ENCODE assay signal across 8 cellular contexts in genomic region chr6:43170452-43171283, GRCh38. TPM values are rescaled to one million over a fixed set of nuclear protein-coding genes. Genes with fewer than 3 reads are reported as not detected.
DNase-seq lines count a peak whose midpoint lies in the region; ATAC-seq and TF ChIP-seq lines count a peak whose summit lies in the region.

SRF (plus strand) TSS chr6:43171269; CDS start chr6:43171657, 388 bp downstream.

- H3K27ac ChIP-seq in PC-3 (ENCODE audit: low read length) (peak within 1 kb of the TSS; percentile 48), mucosa of rectum (ENCODE audit: low read depth in 2 of 2, low read length in 2 of 2) (peak within 1 kb of the TSS; percentile 93 to 94)

- TF ChIP-seq RAD21 in Ishikawa (IDR thresholded peaks at IDR 0.05; ENCODE audit: low read depth): no peak; the same call in 1 of the 2 replicates

- H3K79me2 ChIP-seq in PC-3 (ENCODE audit: low read length): peaks cover 33% of the 10 kb centered on the region

- H3K4me2 ChIP-seq in PC-3 (ENCODE audit: low read length): peak within 1 kb of the TSS; percentile 86

- intact Hi-C loops in PC-3 (cut with micrococcal nuclease): loop anchor here (1.0 to 2.0 kb wide), 2 partner anchors 20 to 111 kb away; partner anchors contain the start of genes KLC4 and MRPL2

- H3K9me2 ChIP-seq in PC-3 (replicated peaks; ENCODE audit: low read length): no peaks in the 10 kb centered on the region

- H2AFZ ChIP-seq in PC-3 (ENCODE audit: low read length): peak within 1 kb of the TSS; percentile 97

- H3K4me3 ChIP-seq in PC-3 (ENCODE audit: low read length): peak within 1 kb of the TSS; percentile 94
- peak within 1 kb of the TSS; percentile 68 to 87 for H3K4me3 ChIP-seq in mucosa of rectum (ENCODE audit: low read length in 2 of 2)

- CTCF ChIA-PET in PC-3 (lab: Charles Lee): no interaction called here

- H3K4me1 ChIP-seq in PC-3 (ENCODE audit: insufficient read depth, low read length) (peaks cover 29% of the 10 kb centered on the region), mucosa of rectum (ENCODE audit: control insufficient read depth in 2 of 2, insufficient read depth in 2 of 2, low read length in 2 of 2) (peaks cover 35 to 37% of the 10 kb centered on the region in 2 donors)

- H3K27me3 ChIP-seq in PC-3 (ENCODE audit: low read length) (no peaks in the 10 kb centered on the region), mucosa of rectum (ENCODE audit: control insufficient read depth in 2 of 2, insufficient read depth in 2 of 2, low read length in 2 of 2) (no peaks in the 10 kb centered on the region)

- peaks cover 6% of the 10 kb centered on the region; the same call in 1 of the 2 replicates for H3K36me3 ChIP-seq in PC-3 (ENCODE audit: low read depth, low read length)
- H3K36me3 ChIP-seq in mucosa of rectum (ENCODE audit: control insufficient read depth in 2 of 2, insufficient read depth in 2 of 2, low read length in 2 of 2): peaks cover 4 to 5% of the 10 kb centered on the region in 2 donors

- H3K9me3 ChIP-seq in PC-3 (ENCODE audit: low read length): no peaks in the 10 kb centered on the region
- no peaks in the 10 kb centered on the region for H3K9me3 ChIP-seq in mucosa of rectum (ENCODE audit: control insufficient read depth in 2 of 2, low read length in 2 of 2)

- peak within 1 kb of the TSS; percentile 84 for H3K9ac ChIP-seq in PC-3 (ENCODE audit: low read length)
- H3K9ac ChIP-seq in mucosa of rectum (ENCODE audit: low read depth in 1 of 2, low read length in 2 of 2): peak within 1 kb of the TSS; percentile 79 to 95

- TF ChIP-seq EP300 in Ishikawa (IDR thresholded peaks at IDR 0.05; ENCODE audit: borderline replicate concordance): no peak

- peaks cover 11% of the 10 kb centered on the region for H4K20me1 ChIP-seq in PC-3 (ENCODE audit: low read length)

- POLR2A ChIA-PET in PC-3 (lab: Charles Lee; ENCODE audit: unreplicated experiment): interaction anchor here (0.5 to 0.7 kb wide), 3 partner anchors 199 to 1028 kb away, joined by 3 to 6 read pairs (median 5); partner anchors contain the start of genes C6orf132 and ZNF318

- peak; percentile 59 for ATAC-seq in GM21529 (IDR thresholded peaks at IDR 0.05; ENCODE audit: unreplicated experiment)
- ATAC-seq in PC-3: peak; percentile 71

- no peak for TF ChIP-seq CTCF in PC-3 (conservative IDR thresholded peaks at IDR 0.05; ENCODE audit: low read depth, low read length)

- peak; percentile 89 for TF ChIP-seq POLR2A in erythroblast (IDR thresholded peaks at IDR 0.05; ENCODE audit: low read length)

- H3F3A ChIP-seq in PC-3 (ENCODE audit: low read length, unreplicated experiment): no peaks in the 10 kb centered on the region

- DNase-seq in DMS 273 treated with DMSO at 0.1 percent for 48 hours (lab: John Stamatoyannopoulos, UW) (peak; percentile 99), PC-3 (peak; percentile 99), activated T-cell treated with anti-CD3 and anti-CD28 coated beads for 48 hours (ENCODE audit: low read depth) (peak; percentile 96), erythroblast (lab: John Stamatoyannopoulos, UW) (peak; percentile 99)
- DNase-seq in stimulated activated CD8-positive, alpha-beta memory T cell treated with anti-CD3 and anti-CD28 coated beads, Interleukin-4, amount 100 ng/mL, for 48 hours: peak; percentile 99

- TSS peak; percentile 93 for BruUV-seq in PC-3 (replicated peaks; lab: Mats Ljungman, UMichigan)

TF ChIP-seq in Ishikawa, 13 proteins besides CTCF, POLR2A, EP300 and RAD21:
- TF ChIP-seq TAF1 (IDR thresholded peaks at IDR 0.05; ENCODE audit: low read depth) (0 out of 2 replicates have a peak, but pooled peaks have one; percentile 17), TEAD4 (IDR thresholded peaks at IDR 0.05) (0 out of 2 replicates have a peak, but pooled peaks have one; percentile 34), EGR1 (IDR thresholded peaks at IDR 0.05) (no peak), CREB1 (IDR thresholded peaks at IDR 0.05; ENCODE audit: low read depth) (peak; percentile 78), FOXM1 (IDR thresholded peaks at IDR 0.05; ENCODE audit: borderline replicate concordance, low read depth) (no peak), MAX (IDR thresholded peaks at IDR 0.05) (peak; percentile 32; the same call in 1 of the 2 replicates), ZBTB7A (IDR thresholded peaks at IDR 0.05; ENCODE audit: low read depth) (0 out of 2 replicates have a peak, but pooled peaks have one; percentile 47), REST (IDR thresholded peaks at IDR 0.05; ENCODE audit: low read depth) (no peak), USF1 (IDR thresholded peaks at IDR 0.05) (no peak), NFIC (IDR thresholded peaks at IDR 0.05) (no peak), TCF12 (IDR thresholded peaks at IDR 0.05; ENCODE audit: low read depth) (0 out of 2 replicates have a peak, but pooled peaks have one; percentile 5), YY1 (IDR thresholded peaks at IDR 0.05; ENCODE audit: low read depth) (no peak), CEBPB (IDR thresholded peaks at IDR 0.05) (no peak)

RNA-seq across cellular contexts. Expression of gene SRF, which starts in this region (rescaled TPM):
- total RNA-seq in PC-3 (2014; rRNA removed): 35.0 and 44.3 TPM in 2 replicates

Comparison
In these comparisons a context has a peak if more than half of its experiments do, and no peak if none do; other contexts are left out.
1. Peak in every context shown above with its lines: DNase-seq, ATAC-seq, H3K4me3 ChIP-seq and H3K27ac ChIP-seq.